32 cellular contexts compared by ENCODE assay signal in genomic region chr4:75643651-75644050, GRCh38. TPM values are rescaled to one million over a fixed set of nuclear protein-coding genes. Genes with fewer than 3 reads are reported as not detected.
DNase-seq lines count a peak whose midpoint lies in the region; ATAC-seq and TF ChIP-seq lines count a peak whose summit lies in the region.
"Had no signal": no experiment of that assay in that cellular context is flagged by ENCODE, and none has a peak within 500 bp of the region (broad histone marks: within the 10 kb centered on the region; RNA-seq: fewer than 3 reads in every experiment).

No MANE protein-coding gene starts in this region.

- POLR2A ChIA-PET in activated CD8-positive, alpha-beta T cell treated with anti-CD3 and anti-CD28 coated beads for 36 hours (lab: Charles Lee) = interaction anchor here (0.7 to 1.2 kb wide), 2 partner anchors 49 to 82 kb away, joined by 4 read pairs; no protein-coding TSS in a partner anchor
- POLR2A ChIA-PET in activated CD8-positive, alpha-beta T cell treated with anti-CD3 and anti-CD28 coated beads, Interleukin-2, amount 10 ng/mL, durations not matched to agents 7 days and 5 days (lab: Charles Lee) = no interaction called here
- POLR2A ChIA-PET in naive thymus-derived CD4-positive, alpha-beta T cell (lab: Charles Lee) = interaction anchor here (0.7 to 0.8 kb wide), 3 partner anchors 15 to 28 kb away, joined by 3 read pairs; no protein-coding TSS in a partner anchor

- intact Hi-C loops in activated CD8-positive, alpha-beta T cell treated with anti-CD3 and anti-CD28 coated beads for 36 hours (cut with micrococcal nuclease) = no loop called here
- intact Hi-C loops in naive thymus-derived CD4-positive, alpha-beta T cell (cut with micrococcal nuclease) = no loop called here

- H3K9me3 Mint-ChIP-seq in activated CD8-positive, alpha-beta T cell treated with anti-CD3 and anti-CD28 coated beads for 36 hours = no peaks in the 10 kb centered on the region
- H3K9me3 Mint-ChIP-seq in activated CD8-positive, alpha-beta T cell treated with anti-CD3 and anti-CD28 coated beads, Interleukin-2, amount 10 ng/mL, durations not matched to agents 7 days and 5 days (ENCODE audit: insufficient read depth) = no peaks in the 10 kb centered on the region
- H3K9me3 Mint-ChIP-seq in HFFc6 = no peaks in the 10 kb centered on the region
- H3K9me3 Mint-ChIP-seq in naive thymus-derived CD4-positive, alpha-beta T cell = no peaks in the 10 kb centered on the region
- H3K9me3 Mint-ChIP-seq: activated CD4-positive, alpha-beta memory T cell treated with anti-CD3 and anti-CD28 coated beads, Interleukin-2, amount 10 ng/mL, durations not matched to agents 7 days and 5 days; endodermal cell; neural progenitor cell had no signal

- H3K4me3 ChIP-seq in naive thymus-derived CD4-positive, alpha-beta T cell (ENCODE audit: low read length) = no peak overlapping the region
- H3K4me3 ChIP-seq: adrenal gland, BLaER1, esophagus muscularis mucosa, gastroesophageal sphincter, mucosa of descending colon, neural progenitor cell, skin epidermis, upper lobe of right lung had no signal

- no peak for DNase-seq in activated CD8-positive, alpha-beta T cell treated with anti-CD3 and anti-CD28 coated beads for 36 hours
- DNase-seq in activated CD8-positive, alpha-beta T cell treated with anti-CD3 and anti-CD28 coated beads, Interleukin-2, amount 10 ng/mL, durations not matched to agents 7 days and 5 days = no peak
- DNase-seq in HFFc6 (peak; percentile 10), astrocyte of the hippocampus (ENCODE audit: low read depth, low spot score) (peak; percentile 64), SIG-M5 (lab: John Stamatoyannopoulos, UW) (no peak), amniotic stem cell (lab: John Stamatoyannopoulos, UW) (no peak)
- no peak for DNase-seq in naive thymus-derived CD4-positive, alpha-beta T cell
- DNase-seq: activated CD4-positive, alpha-beta memory T cell treated with anti-CD3 and anti-CD28 coated beads, Interleukin-2, amount 10 ng/mL, durations not matched to agents 7 days and 5 days; activated gamma-delta T cell treated with Interleukin-2 at 50 U/mL for 16 hours; activated T-cell treated with anti-CD3 and anti-CD28 coated beads for 4 hours; adrenal gland; COR-L47; cortex of kidney; DND-41; endodermal cell; hippocampal formation; islet precursor cell; mucosa of descending colon; NCI-H1105; NCI-H2029 treated with DMSO at 0.1 percent for 48 hours; NCI-H345; NCI-H774; stimulated activated CD4-positive, alpha-beta T cell treated with anti-CD3 and anti-CD28 coated beads, Interleukin-1b, Interleukin-23, amount 100 ng/mL, for 48 hours; T1000; upper lobe of right lung had no signal

- CTCF ChIA-PET in activated CD8-positive, alpha-beta T cell treated with anti-CD3 and anti-CD28 coated beads for 36 hours (lab: Charles Lee) = no interaction called here
- CTCF ChIA-PET in activated CD8-positive, alpha-beta T cell treated with anti-CD3 and anti-CD28 coated beads, Interleukin-2, amount 10 ng/mL, durations not matched to agents 7 days and 5 days (lab: Charles Lee) = no interaction called here
- CTCF ChIA-PET in naive thymus-derived CD4-positive, alpha-beta T cell (lab: Charles Lee) = no interaction called here

- H3K27me3 Mint-ChIP-seq in activated CD8-positive, alpha-beta T cell treated with anti-CD3 and anti-CD28 coated beads for 36 hours = no peaks in the 10 kb centered on the region
- H3K27me3 Mint-ChIP-seq in activated CD8-positive, alpha-beta T cell treated with anti-CD3 and anti-CD28 coated beads, Interleukin-2, amount 10 ng/mL, durations not matched to agents 7 days and 5 days (ENCODE audit: low read depth) = no peaks in the 10 kb centered on the region
- 0 out of 2 replicates have a peak, but pooled peaks cover 2% of the 10 kb centered on the region for H3K27me3 Mint-ChIP-seq in HFFc6 (ENCODE audit: insufficient read depth)
- H3K27me3 Mint-ChIP-seq in naive thymus-derived CD4-positive, alpha-beta T cell = no peaks in the 10 kb centered on the region
- H3K27me3 Mint-ChIP-seq: activated CD4-positive, alpha-beta memory T cell treated with anti-CD3 and anti-CD28 coated beads, Interleukin-2, amount 10 ng/mL, durations not matched to agents 7 days and 5 days had no signal

- no peaks in the 10 kb centered on the region for H3K4me1 ChIP-seq in naive thymus-derived CD4-positive, alpha-beta T cell (ENCODE audit: control insufficient read depth in 2 of 2, insufficient read depth in 2 of 2, low read length in 2 of 2)
- H3K4me1 ChIP-seq: adrenal gland, BLaER1, neural progenitor cell had no signal

- peaks cover 21% of the 10 kb centered on the region for H3K4me1 Mint-ChIP-seq in activated CD8-positive, alpha-beta T cell treated with anti-CD3 and anti-CD28 coated beads for 36 hours (ENCODE audit: low read depth)
- H3K4me1 Mint-ChIP-seq in activated CD8-positive, alpha-beta T cell treated with anti-CD3 and anti-CD28 coated beads, Interleukin-2, amount 10 ng/mL, durations not matched to agents 7 days and 5 days (ENCODE audit: low read depth) = peaks cover 15% of the 10 kb centered on the region
- peaks cover 16% of the 10 kb centered on the region for H3K4me1 Mint-ChIP-seq in HFFc6 (ENCODE audit: low read depth)
- H3K4me1 Mint-ChIP-seq in naive thymus-derived CD4-positive, alpha-beta T cell = peaks cover 0 to 14% (median 10%) of the 10 kb centered on the region in 7 donors
- H3K4me1 Mint-ChIP-seq: endodermal cell, neural progenitor cell had no signal

- H3K27me3 ChIP-seq in naive thymus-derived CD4-positive, alpha-beta T cell (ENCODE audit: control insufficient read depth in 2 of 2, insufficient read depth in 2 of 2, low read length in 2 of 2) = no peaks in the 10 kb centered on the region
- H3K27me3 ChIP-seq: adrenal gland, BLaER1, esophagus muscularis mucosa, gastroesophageal sphincter, neural progenitor cell, upper lobe of right lung had no signal

- TF ChIP-seq CTCF in activated CD8-positive, alpha-beta T cell treated with anti-CD3 and anti-CD28 coated beads for 36 hours (IDR thresholded peaks at IDR 0.05) = no peak
- TF ChIP-seq CTCF in HFFc6 (IDR thresholded peaks at IDR 0.05) = no peak

- no peak for ATAC-seq in activated CD8-positive, alpha-beta T cell treated with anti-CD3 and anti-CD28 coated beads for 36 hours
- ATAC-seq in activated CD8-positive, alpha-beta T cell treated with anti-CD3 and anti-CD28 coated beads, Interleukin-2, amount 10 ng/mL, durations not matched to agents 7 days and 5 days = no peak
- ATAC-seq in naive thymus-derived CD4-positive, alpha-beta T cell = no peak
- ATAC-seq in HG02973 (IDR thresholded peaks at IDR 0.05; ENCODE audit: unreplicated experiment) = no peak
- ATAC-seq: activated CD4-positive, CD25-positive, alpha-beta regulatory T cell treated with anti-CD3 and anti-CD28 coated beads, Interleukin-2, amount 50 U/mL, for 24 hours; gastroesophageal sphincter; mucosa of descending colon had no signal

- peaks cover 56% of the 10 kb centered on the region for H3K36me3 Mint-ChIP-seq in activated CD8-positive, alpha-beta T cell treated with anti-CD3 and anti-CD28 coated beads for 36 hours (ENCODE audit: low read depth)
- peaks cover 63% of the 10 kb centered on the region for H3K36me3 Mint-ChIP-seq in activated CD8-positive, alpha-beta T cell treated with anti-CD3 and anti-CD28 coated beads, Interleukin-2, amount 10 ng/mL, durations not matched to agents 7 days and 5 days (ENCODE audit: low read depth)
- peaks cover 56% of the 10 kb centered on the region for H3K36me3 Mint-ChIP-seq in HFFc6 (ENCODE audit: low read depth)
- H3K36me3 Mint-ChIP-seq in naive thymus-derived CD4-positive, alpha-beta T cell = peaks cover 5 to 50% (median 38%) of the 10 kb centered on the region in 5 donors

- peaks cover 10 to 46% (median 34%) of the 10 kb centered on the region in 3 experiments for H3K36me3 ChIP-seq in naive thymus-derived CD4-positive, alpha-beta T cell (ENCODE audit: control insufficient read depth in 2 of 3, insufficient read depth in 3 of 3, low read length in 3 of 3)

- no peak overlapping the region for H3K4me3 Mint-ChIP-seq in activated CD8-positive, alpha-beta T cell treated with anti-CD3 and anti-CD28 coated beads for 36 hours
- no peak overlapping the region for H3K4me3 Mint-ChIP-seq in activated CD8-positive, alpha-beta T cell treated with anti-CD3 and anti-CD28 coated beads, Interleukin-2, amount 10 ng/mL, durations not matched to agents 7 days and 5 days
- H3K4me3 Mint-ChIP-seq in HFFc6 = no peak overlapping the region
- H3K4me3 Mint-ChIP-seq in naive thymus-derived CD4-positive, alpha-beta T cell = no peak overlapping the region
- H3K4me3 Mint-ChIP-seq: activated CD4-positive, alpha-beta memory T cell treated with anti-CD3 and anti-CD28 coated beads, Interleukin-2, amount 10 ng/mL, durations not matched to agents 7 days and 5 days; endodermal cell; neural progenitor cell had no signal

- H3K9me3 ChIP-seq in naive thymus-derived CD4-positive, alpha-beta T cell (ENCODE audit: control insufficient read depth in 2 of 3, low read length in 3 of 3) = no peaks in the 10 kb centered on the region
- H3K9me3 ChIP-seq: adrenal gland, BLaER1, esophagus muscularis mucosa, gastroesophageal sphincter, mucosa of descending colon, upper lobe of right lung had no signal

- H3K27ac Mint-ChIP-seq in activated CD8-positive, alpha-beta T cell treated with anti-CD3 and anti-CD28 coated beads for 36 hours = peak overlapping the region; percentile 27
- no peak overlapping the region for H3K27ac Mint-ChIP-seq in activated CD8-positive, alpha-beta T cell treated with anti-CD3 and anti-CD28 coated beads, Interleukin-2, amount 10 ng/mL, durations not matched to agents 7 days and 5 days
- no peak overlapping the region for H3K27ac Mint-ChIP-seq in HFFc6
- peak overlapping the region in 5 of 9 donors; percentile 1 to 57 (median 6) for H3K27ac Mint-ChIP-seq in naive thymus-derived CD4-positive, alpha-beta T cell
- H3K27ac Mint-ChIP-seq: activated CD4-positive, alpha-beta memory T cell treated with anti-CD3 and anti-CD28 coated beads, Interleukin-2, amount 10 ng/mL, durations not matched to agents 7 days and 5 days; endodermal cell; neural progenitor cell had no signal

- H3K27ac ChIP-seq in naive thymus-derived CD4-positive, alpha-beta T cell (ENCODE audit: low read depth, low read length) = no peak overlapping the region
- H3K27ac ChIP-seq: adrenal gland, BLaER1, esophagus muscularis mucosa, gastroesophageal sphincter, neural progenitor cell, skin epidermis, upper lobe of right lung had no signal

RNA-seq across cellular contexts. Expression of gene CDKL2, which starts 13.3 kb away (rescaled TPM):
- total RNA-seq in activated CD8-positive, alpha-beta T cell treated with anti-CD3 and anti-CD28 coated beads for 36 hours = 1 to 10 TPM in 1 of 2 experiments, under 1 TPM in 1; 0.83 to 1.0 TPM
- total RNA-seq in activated CD8-positive, alpha-beta T cell treated with anti-CD3 and anti-CD28 coated beads, Interleukin-2, amount 10 ng/mL, durations not matched to agents 7 days and 5 days = under 1 TPM; 0.45 to 0.60 TPM
- total RNA-seq in HFFc6 (2021; fragmentation: NEBNext Ultra II Directional; extraction: Animal tissue kit (Norgen Biotek cat#: 25700)) = under 1 TPM; 0.14 to 0.38 (median 0.19) TPM
- total RNA-seq in naive thymus-derived CD4-positive, alpha-beta T cell = 1 to 10 TPM in 1 of 5 experiments, under 1 TPM in 4; 0.22 to 1.2 (median 0.34) TPM
- polyA plus RNA-seq in naive thymus-derived CD4-positive, alpha-beta T cell = under 1 TPM; 0.18 to 0.48 TPM

RNA-seq across cellular contexts. Expression of gene G3BP2, which starts 29.6 kb away (rescaled TPM):
- 100 to 1,000 TPM; 185 to 197 TPM for total RNA-seq in activated CD8-positive, alpha-beta T cell treated with anti-CD3 and anti-CD28 coated beads for 36 hours
- 100 to 1,000 TPM; 173 to 178 TPM for total RNA-seq in activated CD8-positive, alpha-beta T cell treated with anti-CD3 and anti-CD28 coated beads, Interleukin-2, amount 10 ng/mL, durations not matched to agents 7 days and 5 days
- total RNA-seq in HFFc6 (2021; fragmentation: NEBNext Ultra II Directional; extraction: Animal tissue kit (Norgen Biotek cat#: 25700)) = 100 to 1,000 TPM; 157 to 169 (median 168) TPM
- 100 to 1,000 TPM; 161 to 299 (median 167) TPM for total RNA-seq in naive thymus-derived CD4-positive, alpha-beta T cell
- 100 to 1,000 TPM; 115 TPM for polyA plus RNA-seq in naive thymus-derived CD4-positive, alpha-beta T cell

Comparison
In these comparisons a context has a peak if more than half of its experiments do, and no peak if none do; other contexts are left out.
1. H3K27ac Mint-ChIP-seq: peak in activated CD8-positive, alpha-beta T cell treated with anti-CD3 and anti-CD28 coated beads for 36 hours (single experiment) and naive thymus-derived CD4-positive, alpha-beta T cell (5 of 9); none in activated CD8-positive, alpha-beta T cell treated with anti-CD3 and anti-CD28 coated beads, Interleukin-2, amount 10 ng/mL, durations not matched to agents 7 days and 5 days (single experiment) and HFFc6 (single experiment).
2. DNase-seq: peak in HFFc6 (single experiment) and astrocyte of the hippocampus (single experiment); none in activated CD8-positive, alpha-beta T cell treated with anti-CD3 and anti-CD28 coated beads for 36 hours (single experiment), activated CD8-positive, alpha-beta T cell treated with anti-CD3 and anti-CD28 coated beads, Interleukin-2, amount 10 ng/mL, durations not matched to agents 7 days and 5 days (single experiment), naive thymus-derived CD4-positive, alpha-beta T cell (0 of 9), SIG-M5 (single experiment) and amniotic stem cell (single experiment).